ENCODE assay signal across 13 cellular contexts in genomic region chr1:229378586-229379442, GRCh38. TPM values are rescaled to one million over a fixed set of nuclear protein-coding genes. Genes with fewer than 3 reads are reported as not detected.
DNase-seq lines count a peak whose midpoint lies in the region; ATAC-seq, FAIRE-seq and TF ChIP-seq lines count a peak whose summit lies in the region.
"Had no signal": no experiment of that assay in that cellular context is flagged by ENCODE, and none has a peak within 500 bp of the region (broad histone marks: within the 10 kb centered on the region; RNA-seq: fewer than 3 reads in every experiment).

No MANE protein-coding gene starts in this region.

- H2BK15ac ChIP-seq in H1 (ENCODE audit: low read length): no peak overlapping the region

- H3K79me1 ChIP-seq in H1 (ENCODE audit: low read depth, low read length): no peaks in the 10 kb centered on the region

- no peaks in the 10 kb centered on the region for H3K23me2 ChIP-seq in H1 (ENCODE audit: low read depth, low read length)

- no peak overlapping the region for H3K14ac ChIP-seq in H1 (ENCODE audit: insufficient read length)

- H3K23ac ChIP-seq in H1 (ENCODE audit: insufficient read length): no peak overlapping the region

- peaks cover 3% of the 10 kb centered on the region; the same call in 1 of the 2 replicates for H3K27me3 ChIP-seq in HUES6 (ENCODE audit: control insufficient read depth, insufficient read depth, low read length)
- H3K27me3 ChIP-seq in H1 (replicated peaks in 1 of 4; ENCODE audit: control insufficient read depth in 3 of 4, extremely low read depth in 1 of 4, insufficient read depth in 3 of 4, low read length in 3 of 4): peaks cover 0 to 2% (median under 1%) of the 10 kb centered on the region in 4 experiments; a peak in 2 of 7 replicates
- H3K27me3 ChIP-seq in vagina: no peaks in the 10 kb centered on the region

- H3K36me3 ChIP-seq in HUES6 (ENCODE audit: control insufficient read depth, insufficient read depth, low read length) (no peaks in the 10 kb centered on the region), H1 (ENCODE audit: control insufficient read depth in 2 of 4, insufficient read depth in 4 of 4, low read length in 3 of 4) (no peaks in the 10 kb centered on the region), vagina (no peaks in the 10 kb centered on the region)
- H3K36me3 ChIP-seq: lower lobe of right lung had no signal

- no peak for TF ChIP-seq POLR2A in H1 (IDR thresholded peaks at IDR 0.05; ENCODE audit: control extremely low read depth in 1 of 2, low read depth in 2 of 2, low read length in 2 of 2)
- no peak for TF ChIP-seq POLR2A in vagina (IDR thresholded peaks at IDR 0.05)

- no peak for ATAC-seq in GM18498 (IDR thresholded peaks at IDR 0.05; ENCODE audit: unreplicated experiment)
- no peak for ATAC-seq in HG02623 (IDR thresholded peaks at IDR 0.05; ENCODE audit: unreplicated experiment)
- ATAC-seq: activated naive CD4-positive, alpha-beta T cell treated with anti-CD3 and anti-CD28 coated beads, Interleukin-2, amount 50 U/mL, for 72 hours; lower lobe of right lung had no signal

- CTCF ChIA-PET in H1 (lab: Charles Lee; ENCODE audit: partially characterized antibody): interaction anchor here (1.2 to 2.7 kb wide), 2 partner anchors 24 to 107 kb away, joined by 3 to 12 read pairs; no protein-coding TSS in a partner anchor

- POLR2A ChIA-PET in H1 (lab: Charles Lee; ENCODE audit: partially characterized antibody): interaction anchor here (1.2 kb wide), 1 partner anchor 15 kb away, joined by 3 read pairs; no protein-coding TSS in a partner anchor

- H3K4me1 ChIP-seq in HUES6 (ENCODE audit: control insufficient read depth, insufficient read depth, low read length): peaks cover 34% of the 10 kb centered on the region
- peaks cover 17 to 30% (median 20%) of the 10 kb centered on the region in 4 experiments for H3K4me1 ChIP-seq in H1 (replicated peaks in 1 of 4; ENCODE audit: control insufficient read depth in 3 of 4, insufficient read depth in 4 of 4, low read length in 3 of 4)
- no peaks in the 10 kb centered on the region for H3K4me1 ChIP-seq in vagina
- H3K4me1 ChIP-seq: lower lobe of right lung had no signal

- no peaks in the 10 kb centered on the region for H4K20me1 ChIP-seq in H1 (replicated peaks in 1 of 2; ENCODE audit: control insufficient read depth in 1 of 2, insufficient read depth in 2 of 2, low read length in 2 of 2)

- H3K9ac ChIP-seq in HUES6 (ENCODE audit: low read length) (no peak overlapping the region), H1 (replicated peaks in 1 of 4; ENCODE audit: extremely low read depth in 1 of 4, low read depth in 3 of 4, low read length in 3 of 4) (no peak overlapping the region)

- TF ChIP-seq RAD21 in H1 (IDR thresholded peaks at IDR 0.05 in 1 of 2, conservative IDR thresholded peaks at IDR 0.05 in 1 of 2; ENCODE audit: low read depth in 2 of 2, low read length in 2 of 2): peak; percentile 21 to 26; a peak in 3 of 4 replicates

- H2BK12ac ChIP-seq in H1 (ENCODE audit: low read depth, low read length): no peak overlapping the region

- no peak overlapping the region for H2BK5ac ChIP-seq in H1 (ENCODE audit: low read depth, low read length)

- H3K18ac ChIP-seq in H1 (ENCODE audit: extremely low read depth, low read length): no peak overlapping the region

- no peak overlapping the region for H3K56ac ChIP-seq in H1 (replicated peaks; ENCODE audit: insufficient read length, low read depth, low read length)

- DNase-seq in activated CD4-positive, CD25-positive, alpha-beta regulatory T cell treated with anti-CD3 and anti-CD28 coated beads, Interleukin-2, amount 50 U/mL, for 72 hours: peak; percentile 5
- no peak for DNase-seq in activated CD4-positive, CD25-positive, alpha-beta regulatory T cell (lab: John Stamatoyannopoulos, UW)
- no peak for DNase-seq in H1 (ENCODE audit: low read depth in 1 of 2, low spot score in 2 of 2)
- peak; percentile 28 to 40 for DNase-seq in vagina (ENCODE audit: extremely low spot score in 2 of 2)
- no peak for DNase-seq in activated effector memory CD4-positive, alpha-beta T cell treated with Interleukin-2 at 50 U/mL for 16 hours
- DNase-seq: activated CD4-positive, alpha-beta T cell treated with anti-CD3 and anti-CD28 coated beads for 1 hour; lower lobe of right lung; NCI-H1694 treated with DMSO at 0.1 percent for 48 hours had no signal

- H3K4me2 ChIP-seq in H1 (ENCODE audit: insufficient read depth in 1 of 2, low read depth in 2 of 2, low read length in 2 of 2): peak overlapping the region; percentile 24 to 56; a peak in 3 of 4 replicates

- intact Hi-C loops in vagina (cut with DNase I): no loop called here

- no peak overlapping the region for H4K8ac ChIP-seq in H1 (ENCODE audit: extremely low read depth, insufficient read depth, low read length)

- no peak overlapping the region for H4K5ac ChIP-seq in H1 (ENCODE audit: insufficient read length, low read depth, low read length)

- H2BK120ac ChIP-seq in H1 (replicated peaks; ENCODE audit: low read depth, low read length): no peak overlapping the region

- H3K4me3 ChIP-seq in HUES6 (ENCODE audit: low read depth, low read length) (0 out of 2 replicates have a peak overlapping the region, but pooled peaks have one; percentile 9), H1 (ENCODE audit: extremely low read depth in 1 of 4, insufficient read depth in 2 of 4, low read depth in 3 of 4, low read length in 4 of 4) (peak overlapping the region in 1 of 4 experiments; percentile 20; a peak in 2 of 8 replicates), vagina (no peak overlapping the region)
- H3K4me3 ChIP-seq: lower lobe of right lung had no signal

- no peaks in the 10 kb centered on the region for H3K9me3 ChIP-seq in HUES6 (ENCODE audit: control insufficient read depth, insufficient read depth, low read depth, low read length)
- no peaks in the 10 kb centered on the region for H3K9me3 ChIP-seq in H1 (ENCODE audit: insufficient read depth in 2 of 2, low read depth in 1 of 2, low read length in 1 of 2)
- no peaks in the 10 kb centered on the region for H3K9me3 ChIP-seq in vagina
- H3K9me3 ChIP-seq: lower lobe of right lung had no signal

- H4K91ac ChIP-seq in H1 (replicated peaks; ENCODE audit: insufficient read length, low read length): no peak overlapping the region

- no peak for TF ChIP-seq EP300 in H1 (IDR thresholded peaks at IDR 0.05; ENCODE audit: borderline replicate concordance in 1 of 2, low read depth in 2 of 2, low read length in 2 of 2)

- no peak overlapping the region for H2BK20ac ChIP-seq in H1 (ENCODE audit: low read length)

- peak in 1 of 3 experiments; percentile 39; a peak in 1 of 4 replicates for TF ChIP-seq CTCF in H1 (IDR thresholded peaks at IDR 0.05; ENCODE audit: control extremely low read depth in 1 of 3, insufficient read depth in 1 of 3, low read depth in 1 of 3, low read length in 3 of 3)
- no peak for TF ChIP-seq CTCF in vagina (IDR thresholded peaks at IDR 0.05)

- 37% methylated on average over 7 of the region's 7 CpGs; no CpG with 5 or more reads in 1 of the 2 experiments for WGBS in H1 (ENCODE audit: extremely low coverage in 1 of 2, insufficient coverage in 1 of 2, insufficient read length in 1 of 2, insufficient replicate concordance in 2 of 2, low coverage in 1 of 2, low lambda C conversion rate in 2 of 2, missing lambda C conversion rate in 1 of 2), 2 experiments

- H2AFZ ChIP-seq in H1 (ENCODE audit: low read length): no peak overlapping the region

- peak; percentile 66 for FAIRE-seq in H1 (lab: Jason Lieb, UNC)

- no peaks in the 10 kb centered on the region for H3K79me2 ChIP-seq in H1 (ENCODE audit: control insufficient read depth in 1 of 2, insufficient read depth in 2 of 2, low read length in 2 of 2)

- H3K4ac ChIP-seq in H1 (replicated peaks; ENCODE audit: insufficient read length, low read depth, low read length): no peak overlapping the region

- H2AK5ac ChIP-seq in H1 (ENCODE audit: low read depth, low read length): no peak overlapping the region

- H3K27ac ChIP-seq in HUES6 (ENCODE audit: low read depth, low read length) (no peak overlapping the region), H1 (ENCODE audit: low read depth, low read length) (no peak overlapping the region), vagina (no peak overlapping the region)
- H3K27ac ChIP-seq: lower lobe of right lung had no signal

TF ChIP-seq in H1, 55 proteins besides CTCF, POLR2A, EP300 and RAD21:
- no peak; the same call in 1 of the 2 replicates for TF ChIP-seq USF2 (IDR thresholded peaks at IDR 0.05; ENCODE audit: low read length)
- peak; percentile 45; the same call in 1 of the 2 replicates for TF ChIP-seq CREB1 (IDR thresholded peaks at IDR 0.05)
- TF ChIP-seq KDM1A (IDR thresholded peaks at IDR 0.05; ENCODE audit: borderline replicate concordance, low read length): peak; percentile 71; the same call in 1 of the 2 replicates

RNA-seq across cellular contexts. Expression of gene CCSAP, which starts 36.0 kb away (rescaled TPM):
- 16.5 and 17.2 TPM in 2 replicates for total RNA-seq in H1 (2021; fragmentation: NEBNext Ultra II Directional; extraction: Animal tissue kit (Norgen Biotek cat#: 25700))
- 2.4 and 3.5 TPM in 2 replicates for polyA plus RNA-seq in H1 (2011; rRNA removed)
- 4.1 TPM for polyA plus RNA-seq in H1 (2011; cell fraction: cytosol; rRNA removed)
- 2.0 TPM for polyA plus RNA-seq in H1 (2011; cell fraction: nucleus; rRNA removed)
- polyA plus RNA-seq in H1 (2012, experiment 1 of 2): 3.4 to 7.0 TPM (median 4.6 TPM) in 4 replicates
- 0.58 TPM for polyA plus RNA-seq in H1 (2012, experiment 2 of 2)
- polyA plus RNA-seq in H1 (2013, experiment 1 of 2): 12.3 TPM
- polyA plus RNA-seq in H1 (2013, experiment 2 of 2): 13.5 TPM
- polyA minus RNA-seq in H1 (2011; rRNA and poly(A)+ RNA removed): 6.1 and 6.3 TPM in 2 replicates
- polyA minus RNA-seq in H1 (2011; cell fraction: cytosol; rRNA and poly(A)+ RNA removed): 6.4 TPM
- polyA minus RNA-seq in H1 (2011; cell fraction: nucleus; rRNA and poly(A)+ RNA removed): 10.9 TPM
- total RNA-seq in vagina: 3.9 TPM

RNA-seq across cellular contexts. Expression of gene ACTA1, which starts 55.1 kb away (rescaled TPM):
- total RNA-seq in H1 (2021; fragmentation: NEBNext Ultra II Directional; extraction: Animal tissue kit (Norgen Biotek cat#: 25700)): 56.2 and 58.2 TPM in 2 replicates
- 23.5 and 49.6 TPM in 2 replicates for polyA plus RNA-seq in H1 (2011; rRNA removed)
- 29.2 TPM for polyA plus RNA-seq in H1 (2011; cell fraction: cytosol; rRNA removed)
- polyA plus RNA-seq in H1 (2011; cell fraction: nucleus; rRNA removed): 34.0 TPM
- 27.7 to 38.9 TPM (median 29.2 TPM) in 4 replicates for polyA plus RNA-seq in H1 (2012, experiment 1 of 2)
- polyA plus RNA-seq in H1 (2012, experiment 2 of 2): 32.8 TPM
- polyA plus RNA-seq in H1 (2013, experiment 1 of 2): 60.4 TPM
- polyA plus RNA-seq in H1 (2013, experiment 2 of 2): 60.9 TPM
- polyA minus RNA-seq in H1 (2011; rRNA and poly(A)+ RNA removed): 9.3 and 14.8 TPM in 2 replicates
- polyA minus RNA-seq in H1 (2011; cell fraction: cytosol; rRNA and poly(A)+ RNA removed): 31.8 TPM
- polyA minus RNA-seq in H1 (2011; cell fraction: nucleus; rRNA and poly(A)+ RNA removed): 13.7 TPM
- total RNA-seq in vagina: not detected
- total RNA-seq: activated naive CD4-positive, alpha-beta T cell treated with anti-CD3 and anti-CD28 coated beads, Interleukin-2, amount 50 U/mL, for 72 hours; H4 had no signal

Comparison
In these comparisons a context has a peak if more than half of its experiments do, and no peak if none do; other contexts are left out.
1. DNase-seq: peak in activated CD4-positive, CD25-positive, alpha-beta regulatory T cell treated with anti-CD3 and anti-CD28 coated beads, Interleukin-2, amount 50 U/mL, for 72 hours (single experiment) and vagina (2 of 2); none in activated CD4-positive, CD25-positive, alpha-beta regulatory T cell (0 of 4), H1 (0 of 2) and activated effector memory CD4-positive, alpha-beta T cell treated with Interleukin-2 at 50 U/mL for 16 hours (single experiment).
2. RNA of gene ACTA1, which starts 55.1 kb away (total RNA-seq): 56.2 to 58.2 TPM in H1; not detected in vagina (single experiment); every median in the first group is over 10 times any median in the second.